Comparison of ENCODE assay signal across 1 cellular context in the genomic region with DNA sequence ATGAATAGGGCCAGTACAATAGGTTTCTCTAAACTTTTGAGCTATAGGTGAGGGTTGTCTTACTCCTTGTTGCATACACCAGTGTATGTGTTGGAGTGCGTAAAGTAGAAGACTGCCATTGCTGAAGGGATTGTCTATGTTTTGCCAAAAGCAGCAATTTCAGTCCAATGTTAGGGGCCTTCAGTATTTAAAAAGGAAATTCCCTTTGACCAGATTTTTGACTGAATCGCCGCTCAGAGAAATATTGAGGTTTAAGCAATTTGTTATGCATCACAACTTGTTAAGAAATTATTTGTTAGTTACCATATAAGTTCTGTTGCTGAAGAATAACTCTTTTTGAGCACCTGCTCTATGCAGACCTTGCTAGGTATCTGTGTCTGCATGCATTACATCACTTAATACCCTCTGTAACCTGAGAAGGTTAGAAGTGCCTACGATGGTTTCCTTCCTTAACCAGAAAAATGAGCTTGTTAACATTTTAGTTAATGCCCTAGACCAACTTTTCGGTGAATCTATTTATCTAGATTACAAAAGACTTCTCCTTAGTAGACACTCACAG.
TF ChIP-seq lines count a peak whose summit lies in the region.

No MANE protein-coding gene starts in this region.

TF ChIP-seq in HCT116, 20 proteins besides CTCF, POLR2A, EP300 and RAD21 (continued from another document):
- TF ChIP-seq, protein P1, sequence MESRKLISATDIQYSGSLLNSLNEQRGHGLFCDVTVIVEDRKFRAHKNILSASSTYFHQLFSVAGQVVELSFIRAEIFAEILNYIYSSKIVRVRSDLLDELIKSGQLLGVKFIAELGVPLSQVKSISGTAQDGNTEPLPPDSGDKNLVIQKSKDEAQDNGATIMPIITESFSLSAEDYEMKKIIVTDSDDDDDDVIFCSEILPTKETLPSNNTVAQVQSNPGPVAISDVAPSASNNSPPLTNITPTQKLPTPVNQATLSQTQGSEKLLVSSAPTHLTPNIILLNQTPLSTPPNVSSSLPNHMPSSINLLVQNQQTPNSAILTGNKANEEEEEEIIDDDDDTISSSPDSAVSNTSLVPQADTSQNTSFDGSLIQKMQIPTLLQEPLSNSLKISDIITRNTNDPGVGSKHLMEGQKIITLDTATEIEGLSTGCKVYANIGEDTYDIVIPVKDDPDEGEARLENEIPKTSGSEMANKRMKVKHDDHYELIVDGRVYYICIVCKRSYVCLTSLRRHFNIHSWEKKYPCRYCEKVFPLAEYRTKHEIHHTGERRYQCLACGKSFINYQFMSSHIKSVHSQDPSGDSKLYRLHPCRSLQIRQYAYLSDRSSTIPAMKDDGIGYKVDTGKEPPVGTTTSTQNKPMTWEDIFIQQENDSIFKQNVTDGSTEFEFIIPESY (IDR thresholded peaks at IDR 0.05; ENCODE audit: extremely low read depth, insufficient replicate concordance, low read length): no peak
- TF ChIP-seq ATF3 (IDR thresholded peaks at IDR 0.05) (no peak), TCF7L2 (IDR thresholded peaks at IDR 0.05; ENCODE audit: borderline replicate concordance, extremely low read depth, insufficient read depth, insufficient read length) (no peak), EGR1 (IDR thresholded peaks at IDR 0.05; ENCODE audit: low read depth) (no peak), POLR2AphosphoS5 (IDR thresholded peaks at IDR 0.05; ENCODE audit: low read depth, low read length) (no peak), EZH2phosphoT487 (IDR thresholded peaks at IDR 0.05; ENCODE audit: borderline replicate concordance) (no peak)
